Comparison of ENCODE assay signal across 9 cellular contexts in the genomic region with DNA sequence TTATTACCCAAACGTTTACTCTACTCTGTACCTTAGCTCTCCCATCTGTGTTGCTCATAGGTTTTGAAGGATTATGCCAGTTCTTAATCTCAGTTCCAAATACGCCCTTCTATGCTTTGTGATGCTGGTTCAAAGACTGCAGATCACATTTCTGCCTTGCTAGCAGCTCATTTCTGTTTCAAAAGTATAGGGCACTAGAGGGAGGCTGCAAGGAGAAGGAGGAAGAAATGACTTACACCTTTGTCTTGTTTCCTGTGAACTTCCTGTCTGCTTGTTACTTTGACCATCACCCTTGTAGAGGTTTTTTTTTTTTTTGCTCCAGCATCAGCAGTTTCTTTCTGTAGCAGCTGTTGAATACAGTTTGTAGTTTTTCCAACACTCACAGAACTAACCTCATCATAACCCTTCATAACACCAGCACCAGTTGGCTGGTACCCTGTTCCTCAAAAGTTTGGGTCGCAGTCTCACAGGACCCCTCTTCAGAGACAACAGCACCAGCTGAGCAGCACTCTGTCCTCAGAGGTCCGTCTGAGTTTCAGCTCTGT. TPM values are rescaled to one million over a fixed set of nuclear protein-coding genes. Genes with fewer than 3 reads are reported as not detected.
DNase-seq lines count a peak whose midpoint lies in the region; ATAC-seq, FAIRE-seq and TF ChIP-seq lines count a peak whose summit lies in the region.
"Had no signal": no experiment of that assay in that cellular context is flagged by ENCODE, and none has a peak within 500 bp of the region (broad histone marks: within the 10 kb centered on the region; RNA-seq: fewer than 3 reads in every experiment).

No MANE protein-coding gene starts in this region.

- intact Hi-C loops in transverse colon (cut with DNase I; ENCODE audit: low total_unique reads), result no loop called here

- no peak overlapping the region for H2BK12ac ChIP-seq in trophoblast cell (ENCODE audit: low read length)

- no peak overlapping the region for H3K23ac ChIP-seq in trophoblast cell (ENCODE audit: low read length)

- DNase-seq in GM18507 (ENCODE audit: extremely low spot score, insufficient read length, low read depth) (no peak), glomerular visceral epithelial cell (ENCODE audit: extremely low spot score) (peak; percentile 3), SHP77 (lab: John Stamatoyannopoulos, UW) (no peak), trophoblast cell (no peak), transverse colon (no peak), substantia nigra (lab: John Stamatoyannopoulos, UW) (no peak)

- no peak for TF ChIP-seq POLR2A in transverse colon (IDR thresholded peaks at IDR 0.05)

- H4K8ac ChIP-seq in trophoblast cell (ENCODE audit: low read depth, low read length), result no peak overlapping the region

- peaks cover 51% of the 10 kb centered on the region for H3K4me1 ChIP-seq in KMS-11 (ENCODE audit: low read depth, poor library complexity, severe bottlenecking)
- no peaks in the 10 kb centered on the region for H3K4me1 ChIP-seq in trophoblast cell (ENCODE audit: control insufficient read depth in 1 of 2, insufficient read depth in 2 of 2, low read length in 2 of 2)
- H3K4me1 ChIP-seq in transverse colon, result peaks cover 0 to 72% (median 14%) of the 10 kb centered on the region in 4 donors

- no peak overlapping the region for H2AK5ac ChIP-seq in trophoblast cell (ENCODE audit: low read length)

- no peak for TF ChIP-seq EP300 in transverse colon (IDR thresholded peaks at IDR 0.05; ENCODE audit: low read depth)

- no peak overlapping the region for H2BK5ac ChIP-seq in trophoblast cell (ENCODE audit: low read depth, low read length, poor library complexity)

- H3K79me1 ChIP-seq in trophoblast cell (ENCODE audit: low read length), result no peaks in the 10 kb centered on the region

- TF ChIP-seq CTCF in KMS-11 (conservative IDR thresholded peaks at IDR 0.05; ENCODE audit: low read depth, low read length), result no peak
- no peak for TF ChIP-seq CTCF in transverse colon (IDR thresholded peaks at IDR 0.05)

- H3K4me2 ChIP-seq in KMS-11 (peak overlapping the region; percentile 71), trophoblast cell (ENCODE audit: low read length) (no peak overlapping the region)

- H3K27ac ChIP-seq in KMS-11, result peak overlapping the region; percentile 48
- no peak overlapping the region for H3K27ac ChIP-seq in trophoblast cell (ENCODE audit: low read depth, low read length)
- peak overlapping the region in 2 of 4 donors; percentile 13 to 15 for H3K27ac ChIP-seq in transverse colon
- H3K27ac ChIP-seq in substantia nigra (ENCODE audit: low read depth, low read length, poor library complexity, severe bottlenecking), result no peak overlapping the region

- H3K4ac ChIP-seq in trophoblast cell (ENCODE audit: low read depth, low read length), result no peak overlapping the region

- no CpG with 5 or more reads among the region's 4 CpGs for WGBS in trophoblast cell (ENCODE audit: extremely low coverage, insufficient coverage, insufficient read length)
- 16 to 31% methylated on average over 4 of the region's 4 CpGs for WGBS in transverse colon (ENCODE audit: low coverage in 1 of 2), 2 donors

- peak; percentile 83 for ATAC-seq in GM21717 (IDR thresholded peaks at IDR 0.05; ENCODE audit: unreplicated experiment)

- H2BK120ac ChIP-seq in trophoblast cell (ENCODE audit: insufficient read depth, low read length, poor library complexity), result no peak overlapping the region

- H3K9ac ChIP-seq in KMS-11 (peak overlapping the region; percentile 3; the same call in 1 of the 2 replicates), trophoblast cell (ENCODE audit: low read length) (no peak overlapping the region)

- H3K9me3 ChIP-seq in trophoblast cell (ENCODE audit: insufficient read depth, low read depth, low read length) (no peaks in the 10 kb centered on the region), transverse colon (no peaks in the 10 kb centered on the region)
- H3K9me3 ChIP-seq: heart left ventricle had no signal

- H3K4me3 ChIP-seq in KMS-11 (IDR thresholded peaks at IDR 0.05; ENCODE audit: insufficient read depth, low read depth, low read length) (no peak overlapping the region), trophoblast cell (ENCODE audit: low read depth, low read length) (no peak overlapping the region), transverse colon (no peak overlapping the region)
- H3K4me3 ChIP-seq: heart left ventricle had no signal

- no peak overlapping the region for H4K12ac ChIP-seq in trophoblast cell (ENCODE audit: low read depth, low read length)

- H3K27me3 ChIP-seq in KMS-11 (ENCODE audit: insufficient read depth, low read depth), result no peaks in the 10 kb centered on the region
- H3K27me3 ChIP-seq in trophoblast cell (ENCODE audit: insufficient read depth, low read length), result no peaks in the 10 kb centered on the region
- H3K27me3 ChIP-seq in transverse colon, result no peaks in the 10 kb centered on the region
- H3K27me3 ChIP-seq: heart left ventricle had no signal

- H3K79me2 ChIP-seq in KMS-11 (ENCODE audit: insufficient read depth, low read depth), result peaks cover 45% of the 10 kb centered on the region; the same call in 1 of the 2 replicates
- H3K79me2 ChIP-seq in trophoblast cell (ENCODE audit: control insufficient read depth, insufficient read depth, low read length, poor library complexity), result no peaks in the 10 kb centered on the region

- no peak overlapping the region for H3K14ac ChIP-seq in trophoblast cell (ENCODE audit: low read length)

- H4K91ac ChIP-seq in trophoblast cell (ENCODE audit: low read depth, low read length), result no peak overlapping the region

- no peaks in the 10 kb centered on the region for H4K20me1 ChIP-seq in KMS-11 (ENCODE audit: insufficient read depth)

- H3K36me3 ChIP-seq in KMS-11 (ENCODE audit: insufficient read depth), result no peaks in the 10 kb centered on the region
- H3K36me3 ChIP-seq in trophoblast cell (ENCODE audit: control insufficient read depth in 1 of 2, insufficient read depth in 2 of 2, low read length in 2 of 2), result peaks cover 0 to 2% of the 10 kb centered on the region in 2 experiments
- H3K36me3 ChIP-seq in transverse colon, result no peaks in the 10 kb centered on the region
- H3K36me3 ChIP-seq: heart left ventricle had no signal

- in situ Hi-C loops in transverse colon (cut with MboI; ENCODE audit: low pct_ligation_motif_present in 1 of 4, low pct_unique_long_range_greater_than_20kb in 1 of 4, low sequenced_read_pairs in 3 of 4), result loop anchor here in 1 of 4 donors (10.0 kb wide), 1 partner anchor 89 kb away; no protein-coding TSS in a partner anchor

- FAIRE-seq in GM18507 (lab: Jason Lieb, UNC), result peak; percentile 93

- H2AFZ ChIP-seq in KMS-11 (ENCODE audit: low read depth), result peak overlapping the region; percentile 28; the same call in 1 of the 2 replicates
- H2AFZ ChIP-seq in trophoblast cell (ENCODE audit: insufficient read depth, low read length, poor library complexity), result no peak overlapping the region

- no peak overlapping the region for H3K18ac ChIP-seq in trophoblast cell (ENCODE audit: low read length)

RNA-seq across cellular contexts. Expression of a gene that starts 16.5 kb away (rescaled TPM):
- polyA plus RNA-seq in trophoblast cell (2013), result 31.0 and 33.1 TPM in 2 replicates
- total RNA-seq in transverse colon, result 10 to 100 TPM; 33.2 to 76.4 (median 55.7) TPM
